In genomic region chr14:106838991-106839769, GRCh38 we compare ENCODE assay signal across 38 cellular contexts.
"Had no signal": no experiment of that assay in that cellular context is flagged by ENCODE, and none has a peak within 500 bp of the region (broad histone marks: within the 10 kb centered on the region; RNA-seq: fewer than 3 reads in every experiment).

No MANE protein-coding gene starts in this region.

- H3K36me3 ChIP-seq: adrenal gland, ascending aorta, brain microvascular endothelial cell, breast epithelium, cardiac muscle cell had no signal

- H3K27ac Mint-ChIP-seq: activated naive CD4-positive, alpha-beta T cell treated with anti-CD3 and anti-CD28 coated beads for 36 hours; activated naive CD4-positive, alpha-beta T cell treated with anti-CD3 and anti-CD28 coated beads, Interleukin-2, amount 10 ng/mL, durations not matched to agents 7 days and 5 days; activated naive CD4-positive, alpha-beta T cell treated with anti-CD3 and anti-CD28 coated beads, Interleukin-2, amount 50 U/mL, for 24 hours; activated naive CD8-positive, alpha-beta T cell; activated naive CD8-positive, alpha-beta T cell treated with anti-CD3 and anti-CD28 coated beads for 36 hours; activated naive CD8-positive, alpha-beta T cell treated with anti-CD3 and anti-CD28 coated beads, Interleukin-2, amount 10 ng/mL, durations not matched to agents 7 days and 5 days; activated naive CD8-positive, alpha-beta T cell treated with anti-CD3 and anti-CD28 coated beads, Interleukin-2, amount 50 U/mL, for 24 hours; activated T-cell treated with anti-CD3 and anti-CD28 coated beads, Interleukin-2, amount 50 U/mL, for 24 hours; activated T-cell treated with anti-CD3 and anti-CD28 coated beads, Interleukin-2, amount 50 U/mL, for 72 hours; activated T-helper 1 cell treated with anti-CD3 and anti-CD28 coated beads, Interleukin-12 subunit alpha, Interleukin-12 subunit beta, Interleukin-2, Interleukin-4 antibody, amounts not matched to agents 30 ng/mL and 10 ng/mL and 1 ng/mL, durations not matched to agents 14 hours and 24 hours and 36 hours; activated T-helper 17 cell treated with anti-CD3 and anti-CD28 coated beads, Interleukin-2, amount 50 U/mL, for 72 hours; activated T-helper 2 cell treated with anti-CD3 and anti-CD28 coated beads, Interferon-gamma antibody, Interleukin-2, Interleukin-4, amounts not matched to agents 10 μg/mL and 5 μg/mL and 100 μg/mL, durations not matched to agents 14 hours and 24 hours and 36 hours; brain had no signal

- H3K9me3 ChIP-seq: adrenal gland, ascending aorta, body of pancreas, breast epithelium had no signal

- H3K4me1 Mint-ChIP-seq: brain had no signal

- DNase-seq: activated effector memory CD4-positive, alpha-beta T cell treated with anti-CD3 and anti-CD28 coated beads, Interleukin-2, amount 50 U/mL, for 16 hours; activated effector memory CD4-positive, alpha-beta T cell treated with Interleukin-2 at 50 U/mL for 16 hours; activated gamma-delta T cell; activated gamma-delta T cell treated with Interleukin-2 at 50 U/mL for 16 hours; activated naive CD4-positive, alpha-beta T cell; activated naive CD4-positive, alpha-beta T cell treated with anti-CD3 and anti-CD28 coated beads for 36 hours; activated naive CD4-positive, alpha-beta T cell treated with anti-CD3 and anti-CD28 coated beads, Interleukin-2, amount 10 ng/mL, durations not matched to agents 7 days and 5 days; activated naive CD4-positive, alpha-beta T cell treated with anti-CD3 and anti-CD28 coated beads, Interleukin-2, amount 50 U/mL, for 16 hours; activated naive CD4-positive, alpha-beta T cell treated with Interleukin-2 at 50 U/mL for 16 hours; activated naive CD8-positive, alpha-beta T cell treated with anti-CD3 and anti-CD28 coated beads for 36 hours; activated naive CD8-positive, alpha-beta T cell treated with anti-CD3 and anti-CD28 coated beads, Interleukin-2, amount 10 ng/mL, durations not matched to agents 7 days and 5 days; activated naive CD8-positive, alpha-beta T cell treated with anti-CD3 and anti-CD28 coated beads, Interleukin-2, amount 50 U/mL, for 24 hours; activated T-cell treated with anti-CD3 and anti-CD28 coated beads, Interleukin-2, amount 50 U/mL, for 1 hour; activated T-cell treated with anti-CD3 and anti-CD28 coated beads, Interleukin-2, amount 50 U/mL, for 24 hours; activated T-cell treated with anti-CD3 and anti-CD28 coated beads, Interleukin-2, amount 50 U/mL, for 4 hours; activated T-cell treated with anti-CD3 and anti-CD28 coated beads, Interleukin-2, amount 50 U/mL, for 48 hours; activated T-cell treated with anti-CD3 and anti-CD28 coated beads, Interleukin-2, amount 50 U/mL, for 72 hours; adrenal gland; amniotic stem cell; amygdala; anterior cingulate cortex; aorta; body of pancreas; brain microvascular endothelial cell; caudate nucleus; central memory CD4-positive, alpha-beta T cell; cerebellar nuclear complex had no signal

- H3K4me3 Mint-ChIP-seq: activated naive CD4-positive, alpha-beta T cell treated with anti-CD3 and anti-CD28 coated beads for 36 hours; activated naive CD4-positive, alpha-beta T cell treated with anti-CD3 and anti-CD28 coated beads, Interleukin-2, amount 10 ng/mL, durations not matched to agents 7 days and 5 days; activated naive CD4-positive, alpha-beta T cell treated with anti-CD3 and anti-CD28 coated beads, Interleukin-2, amount 50 U/mL, for 24 hours; activated naive CD8-positive, alpha-beta T cell; activated naive CD8-positive, alpha-beta T cell treated with anti-CD3 and anti-CD28 coated beads for 36 hours; activated naive CD8-positive, alpha-beta T cell treated with anti-CD3 and anti-CD28 coated beads, Interleukin-2, amount 10 ng/mL, durations not matched to agents 7 days and 5 days; activated naive CD8-positive, alpha-beta T cell treated with anti-CD3 and anti-CD28 coated beads, Interleukin-2, amount 50 U/mL, for 24 hours; activated T-cell treated with anti-CD3 and anti-CD28 coated beads, Interleukin-2, amount 50 U/mL, for 24 hours; activated T-cell treated with anti-CD3 and anti-CD28 coated beads, Interleukin-2, amount 50 U/mL, for 4 hours; activated T-cell treated with anti-CD3 and anti-CD28 coated beads, Interleukin-2, amount 50 U/mL, for 72 hours; activated T-helper 1 cell treated with anti-CD3 and anti-CD28 coated beads, Interleukin-12 subunit alpha, Interleukin-12 subunit beta, Interleukin-2, Interleukin-4 antibody, amounts not matched to agents 30 ng/mL and 10 ng/mL and 1 ng/mL, durations not matched to agents 14 hours and 24 hours and 36 hours; activated T-helper 17 cell treated with anti-CD3 and anti-CD28 coated beads, Interleukin-2, amount 50 U/mL, for 72 hours; brain; central memory CD8-positive, alpha-beta T cell had no signal

- H3K4me1 ChIP-seq: ascending aorta, breast epithelium had no signal

- H3K27me3 ChIP-seq: adrenal gland, ascending aorta, body of pancreas, brain microvascular endothelial cell, breast epithelium, cardiac muscle cell had no signal

- ATAC-seq: activated naive CD4-positive, alpha-beta T cell treated with anti-CD3 and anti-CD28 coated beads, Interleukin-2, amount 50 U/mL, for 72 hours; activated naive CD8-positive, alpha-beta T cell treated with anti-CD3 and anti-CD28 coated beads, Interleukin-2, amount 50 U/mL, for 24 hours; activated T-cell treated with anti-CD3 and anti-CD28 coated beads, Interleukin-2, amount 50 U/mL, for 4 hours; activated T-cell treated with anti-CD3 and anti-CD28 coated beads, Interleukin-2, amount 50 U/mL, for 72 hours; activated T-helper 17 cell treated with anti-CD3 and anti-CD28 coated beads, Interleukin-2, amount 50 U/mL, for 72 hours; body of pancreas had no signal

- H3K36me3 Mint-ChIP-seq: activated naive CD4-positive, alpha-beta T cell treated with anti-CD3 and anti-CD28 coated beads, Interleukin-2, amount 10 ng/mL, durations not matched to agents 7 days and 5 days; activated naive CD4-positive, alpha-beta T cell treated with anti-CD3 and anti-CD28 coated beads, Interleukin-2, amount 50 U/mL, for 24 hours; activated naive CD8-positive, alpha-beta T cell treated with anti-CD3 and anti-CD28 coated beads, Interleukin-2, amount 10 ng/mL, durations not matched to agents 7 days and 5 days; brain had no signal

- H3K27ac ChIP-seq: adrenal gland, ascending aorta, body of pancreas, brain microvascular endothelial cell, breast epithelium, cardiac muscle cell had no signal

- H3K4me3 ChIP-seq: adrenal gland, ascending aorta, body of pancreas, breast epithelium, cardiac muscle cell had no signal

- H3K27me3 Mint-ChIP-seq: activated naive CD4-positive, alpha-beta T cell treated with anti-CD3 and anti-CD28 coated beads, Interleukin-2, amount 50 U/mL, for 24 hours; activated naive CD8-positive, alpha-beta T cell treated with anti-CD3 and anti-CD28 coated beads for 36 hours; activated naive CD8-positive, alpha-beta T cell treated with anti-CD3 and anti-CD28 coated beads, Interleukin-2, amount 50 U/mL, for 24 hours; activated T-helper 17 cell treated with anti-CD3 and anti-CD28 coated beads, Interleukin-2, amount 50 U/mL, for 72 hours had no signal

- H3K9me3 Mint-ChIP-seq: activated naive CD4-positive, alpha-beta T cell treated with anti-CD3 and anti-CD28 coated beads for 36 hours; activated naive CD4-positive, alpha-beta T cell treated with anti-CD3 and anti-CD28 coated beads, Interleukin-2, amount 10 ng/mL, durations not matched to agents 7 days and 5 days; activated naive CD4-positive, alpha-beta T cell treated with anti-CD3 and anti-CD28 coated beads, Interleukin-2, amount 50 U/mL, for 24 hours; activated naive CD4-positive, alpha-beta T cell treated with anti-CD3 and anti-CD28 coated beads, Interleukin-2, amount 50 U/mL, for 72 hours; activated naive CD8-positive, alpha-beta T cell treated with anti-CD3 and anti-CD28 coated beads for 36 hours; activated naive CD8-positive, alpha-beta T cell treated with anti-CD3 and anti-CD28 coated beads, Interleukin-2, amount 10 ng/mL, durations not matched to agents 7 days and 5 days; activated naive CD8-positive, alpha-beta T cell treated with anti-CD3 and anti-CD28 coated beads, Interleukin-2, amount 50 U/mL, for 24 hours; activated T-cell treated with anti-CD3 and anti-CD28 coated beads, Interleukin-2, amount 50 U/mL, for 24 hours; activated T-cell treated with anti-CD3 and anti-CD28 coated beads, Interleukin-2, amount 50 U/mL, for 4 hours; activated T-cell treated with anti-CD3 and anti-CD28 coated beads, Interleukin-2, amount 50 U/mL, for 72 hours; activated T-helper 1 cell treated with anti-CD3 and anti-CD28 coated beads, Interleukin-12 subunit alpha, Interleukin-12 subunit beta, Interleukin-2, Interleukin-4 antibody, amounts not matched to agents 30 ng/mL and 10 ng/mL and 1 ng/mL, durations not matched to agents 14 hours and 24 hours and 36 hours; activated T-helper 17 cell treated with anti-CD3 and anti-CD28 coated beads, Interleukin-2, amount 50 U/mL, for 72 hours; activated T-helper 2 cell treated with anti-CD3 and anti-CD28 coated beads, Interferon-gamma antibody, Interleukin-2, Interleukin-4, amounts not matched to agents 10 μg/mL and 5 μg/mL and 100 μg/mL, durations not matched to agents 14 hours and 24 hours and 36 hours; central memory CD8-positive, alpha-beta T cell had no signal
